In genomic region chr4:165301833-165302232, GRCh38 we compare ENCODE assay signal across 8 cellular contexts. TPM values are rescaled to one million over a fixed set of nuclear protein-coding genes. Genes with fewer than 3 reads are reported as not detected.
DNase-seq lines count a peak whose midpoint lies in the region; ATAC-seq and TF ChIP-seq lines count a peak whose summit lies in the region.

No MANE protein-coding gene starts in this region.

- peaks cover 15% of the 10 kb centered on the region for H3K4me1 Mint-ChIP-seq in activated T-cell treated with anti-CD3 and anti-CD28 coated beads, Interleukin-2, amount 50 U/mL, for 4 hours (ENCODE audit: low read depth)

- H3K9me3 ChIP-seq in esophagus squamous epithelium = no peaks in the 10 kb centered on the region

- intact Hi-C loops in esophagus squamous epithelium (cut with DNase I) = no loop called here

- H3K9me3 Mint-ChIP-seq in activated T-cell treated with anti-CD3 and anti-CD28 coated beads, Interleukin-2, amount 50 U/mL, for 4 hours = no peaks in the 10 kb centered on the region

- 4 to 6% methylated on average over 1 of the region's 1 CpG for WGBS in esophagus squamous epithelium, 2 donors

- ATAC-seq in activated T-cell treated with anti-CD3 and anti-CD28 coated beads, Interleukin-2, amount 50 U/mL, for 4 hours = peak; percentile 86 to 96
- ATAC-seq in HG02759 (IDR thresholded peaks at IDR 0.05; ENCODE audit: unreplicated experiment) = peak; percentile 75

- DNase-seq in activated T-cell treated with anti-CD3 and anti-CD28 coated beads, Interleukin-2, amount 50 U/mL, for 4 hours = no peak
- DNase-seq in activated T-cell treated with anti-CD3 and anti-CD28 coated beads, Interleukin-2, amount 50 U/mL, for 1 hour = no peak
- DNase-seq in RPMI8226 (peak; percentile 36), hepatic stellate cell (ENCODE audit: low spot score) (peak; percentile 29), esophagus squamous epithelium (lab: John Stamatoyannopoulos, UW) (no peak), epidermal melanocyte (ENCODE audit: insufficient read length, low spot score) (no peak), NCI-H128 (lab: John Stamatoyannopoulos, UW; ENCODE audit: unreplicated experiment) (no peak)

- H3K36me3 Mint-ChIP-seq in activated T-cell treated with anti-CD3 and anti-CD28 coated beads, Interleukin-2, amount 50 U/mL, for 4 hours (ENCODE audit: insufficient read depth) = peaks cover 24% of the 10 kb centered on the region

- no peak for TF ChIP-seq POLR2A in esophagus squamous epithelium (IDR thresholded peaks at IDR 0.05)

- no peaks in the 10 kb centered on the region for H3K27me3 Mint-ChIP-seq in activated T-cell treated with anti-CD3 and anti-CD28 coated beads, Interleukin-2, amount 50 U/mL, for 4 hours (ENCODE audit: low read depth)

- peak overlapping the region; percentile 69 for H3K4me3 Mint-ChIP-seq in activated T-cell treated with anti-CD3 and anti-CD28 coated beads, Interleukin-2, amount 50 U/mL, for 4 hours

- H3K4me1 ChIP-seq in esophagus squamous epithelium = peaks cover 0 to 12% (median 0%) of the 10 kb centered on the region in 3 donors

- no peak overlapping the region for H3K27ac ChIP-seq in esophagus squamous epithelium

- no peak for TF ChIP-seq CTCF in esophagus squamous epithelium (IDR thresholded peaks at IDR 0.05)

- H3K36me3 ChIP-seq in esophagus squamous epithelium = peaks cover 0 to 59% (median 6%) of the 10 kb centered on the region in 3 donors

- H3K4me3 ChIP-seq in esophagus squamous epithelium = peak overlapping the region in 1 of 4 donors; percentile 36

- H3K27me3 ChIP-seq in esophagus squamous epithelium = no peaks in the 10 kb centered on the region

RNA-seq across cellular contexts. Expression of gene MSMO1, which starts 25.6 kb away (rescaled TPM):
- total RNA-seq in activated T-cell treated with anti-CD3 and anti-CD28 coated beads, Interleukin-2, amount 50 U/mL, for 4 hours = 10 to 100 TPM; 17.7 to 26.3 (median 24.0) TPM
- 100 to 1,000 TPM; 122 to 302 (median 172) TPM for total RNA-seq in esophagus squamous epithelium

Comparison
In these comparisons a context has a peak if more than half of its experiments do, and no peak if none do; other contexts are left out.
1. DNase-seq: peak in RPMI8226 (single experiment) and hepatic stellate cell (single experiment); none in activated T-cell treated with anti-CD3 and anti-CD28 coated beads, Interleukin-2, amount 50 U/mL, for 4 hours (single experiment), activated T-cell treated with anti-CD3 and anti-CD28 coated beads, Interleukin-2, amount 50 U/mL, for 1 hour (single experiment), esophagus squamous epithelium (single experiment), epidermal melanocyte (single experiment) and NCI-H128 (single experiment).
2. RNA of gene MSMO1, which starts 25.6 kb away (total RNA-seq): 122 to 302 TPM in esophagus squamous epithelium; 17.7 to 26.3 TPM in activated T-cell treated with anti-CD3 and anti-CD28 coated beads, Interleukin-2, amount 50 U/mL, for 4 hours; every median in the first group is over 4 times any median in the second.